9 cellular contexts compared by ENCODE assay signal in the genomic region with DNA sequence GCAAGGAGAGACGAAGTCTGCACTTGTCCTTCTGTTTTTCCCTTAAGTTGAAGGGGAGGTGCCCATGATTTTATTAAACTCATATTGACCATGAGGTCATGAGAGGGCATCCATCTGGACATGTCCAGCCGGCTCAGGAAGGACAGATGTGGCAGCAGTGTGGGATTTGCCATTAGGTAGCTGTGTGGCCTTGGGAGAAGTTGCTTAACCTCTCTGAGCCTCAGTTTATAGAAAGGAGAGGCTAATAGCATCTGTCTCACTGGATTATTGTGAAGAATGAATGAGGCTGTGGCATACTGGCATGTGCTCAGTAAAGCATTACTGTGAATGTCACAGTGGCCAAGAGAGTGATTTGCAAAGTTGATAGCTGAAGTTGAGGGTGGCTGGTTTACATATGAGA. TPM values are rescaled to one million over a fixed set of nuclear protein-coding genes. Genes with fewer than 3 reads are reported as not detected.
DNase-seq lines count a peak whose midpoint lies in the region; ATAC-seq, FAIRE-seq and TF ChIP-seq lines count a peak whose summit lies in the region.
"Had no signal": no experiment of that assay in that cellular context is flagged by ENCODE, and none has a peak within 500 bp of the region (broad histone marks: within the 10 kb centered on the region; RNA-seq: fewer than 3 reads in every experiment).

No MANE protein-coding gene starts in this region.

- H3K36me3 Mint-ChIP-seq in activated CD4-positive, alpha-beta T cell treated with anti-CD3 and anti-CD28 coated beads for 36 hours (ENCODE audit: low read depth) = peaks cover 28% of the 10 kb centered on the region

- H3K4me1 Mint-ChIP-seq in activated CD4-positive, alpha-beta T cell treated with anti-CD3 and anti-CD28 coated beads for 36 hours = peaks cover 20% of the 10 kb centered on the region

- POLR2A ChIA-PET in activated CD4-positive, alpha-beta T cell treated with anti-CD3 and anti-CD28 coated beads for 36 hours (lab: Charles Lee) = interaction anchor here (2.5 kb wide), 1 partner anchor 18 kb away, joined by 11 read pairs; the partner anchor contains the start of gene NXN

- TF ChIP-seq CTCF in VCaP (conservative IDR thresholded peaks at IDR 0.05) (no peak), fibroblast of pulmonary artery (IDR thresholded peaks at IDR 0.05; ENCODE audit: low read length, missing control alignments) (no peak), omental fat pad (IDR thresholded peaks at IDR 0.05) (no peak)

- intact Hi-C loops in activated CD4-positive, alpha-beta T cell treated with anti-CD3 and anti-CD28 coated beads for 36 hours (cut with DNase I, micrococcal nuclease) = loop anchor here (5.0 to 10.0 kb wide), 5 partner anchors 116 to 856 kb away; partner anchors contain the start of genes GLOD4 (in 1 of the 2), MRM3 (in 1 of the 2), TLCD3A (in 1 of the 2) and VPS53 (in 1 of the 2)

- peak overlapping the region; percentile 99 to 100 (median 99) for H3K9ac ChIP-seq in skeletal muscle tissue (ENCODE audit: low read depth in 1 of 3, low read length in 3 of 3)

- H3K27me3 Mint-ChIP-seq in activated CD4-positive, alpha-beta T cell treated with anti-CD3 and anti-CD28 coated beads for 36 hours = no peaks in the 10 kb centered on the region

- H3K4me3 Mint-ChIP-seq in activated CD4-positive, alpha-beta T cell treated with anti-CD3 and anti-CD28 coated beads for 36 hours = peak overlapping the region; percentile 86

- peaks cover 25 to 30% (median 25%) of the 10 kb centered on the region in 3 donors for H3K36me3 ChIP-seq in skeletal muscle tissue (ENCODE audit: control insufficient read depth in 3 of 3, insufficient read depth in 3 of 3, low read length in 3 of 3)

- DNase-seq in activated CD4-positive, alpha-beta T cell treated with anti-CD3 and anti-CD28 coated beads for 36 hours = no peak
- DNase-seq in activated CD4-positive, alpha-beta T cell treated with anti-CD3 and anti-CD28 coated beads, Interleukin-2, amount 50 U/mL, for 4 hours = no peak
- DNase-seq in fibroblast of pulmonary artery (ENCODE audit: low read depth) = no peak
- DNase-seq in H54 (ENCODE audit: insufficient read length, low spot score) = no peak
- no peak for DNase-seq in omental fat pad (ENCODE audit: low spot score)
- DNase-seq: ACHN had no signal

- H3K4me3 ChIP-seq in fibroblast of pulmonary artery (replicated peaks; ENCODE audit: low read depth, low read length) (peak overlapping the region; percentile 96), skeletal muscle tissue (ENCODE audit: low read length in 3 of 3) (peak overlapping the region; percentile 98 to 100 (median 100))

- TF ChIP-seq POLR2A in H54 (IDR thresholded peaks at IDR 0.05; ENCODE audit: low read depth, low read length) = no peak

- H3K27ac ChIP-seq in VCaP (peak overlapping the region; percentile 95; the same call in 1 of the 2 replicates), skeletal muscle tissue (ENCODE audit: low read depth, low read length) (no peak overlapping the region)

- ATAC-seq in activated CD4-positive, alpha-beta T cell treated with anti-CD3 and anti-CD28 coated beads for 36 hours = no peak
- ATAC-seq in GM19395 (IDR thresholded peaks at IDR 0.05; ENCODE audit: unreplicated experiment) (no peak), omental fat pad (ENCODE audit: low FRiP score) (no peak)

- H3K9me3 ChIP-seq in skeletal muscle tissue (ENCODE audit: control insufficient read depth in 3 of 3, low read length in 3 of 3) = no peaks in the 10 kb centered on the region

- peaks cover 12% of the 10 kb centered on the region for H3K9me3 Mint-ChIP-seq in activated CD4-positive, alpha-beta T cell treated with anti-CD3 and anti-CD28 coated beads for 36 hours (ENCODE audit: low read depth)

- peak overlapping the region; percentile 96 for H3K27ac Mint-ChIP-seq in activated CD4-positive, alpha-beta T cell treated with anti-CD3 and anti-CD28 coated beads for 36 hours

- CTCF ChIA-PET in activated CD4-positive, alpha-beta T cell treated with anti-CD3 and anti-CD28 coated beads for 36 hours (lab: Charles Lee) = interaction anchor here (1.0 to 5.8 kb wide), 6 partner anchors 17 to 586 kb away, joined by 3 to 43 read pairs (median 6); no protein-coding TSS in a partner anchor

- peaks cover 50 to 60% (median 54%) of the 10 kb centered on the region in 3 donors for H3K4me1 ChIP-seq in skeletal muscle tissue (ENCODE audit: control insufficient read depth in 3 of 3, insufficient read depth in 3 of 3, low read length in 3 of 3)

- no peaks in the 10 kb centered on the region for H3K27me3 ChIP-seq in skeletal muscle tissue (ENCODE audit: control insufficient read depth in 3 of 3, insufficient read depth in 3 of 3, low read length in 3 of 3)

- FAIRE-seq in H54 (lab: Jason Lieb, UNC) = no peak

RNA-seq across cellular contexts. Expression of gene TIMM22, which starts 1.2 kb away (rescaled TPM):
- 1 to 10 TPM; 9.4 to 9.8 TPM for total RNA-seq in activated CD4-positive, alpha-beta T cell treated with anti-CD3 and anti-CD28 coated beads for 36 hours
- total RNA-seq in skeletal muscle tissue (15.1 TPM), omental fat pad (10 to 100 TPM; 10.9 to 18.3 (median 13.4) TPM)

RNA-seq across cellular contexts. Expression of gene NXN, which starts 18.5 kb away (rescaled TPM):
- 1 to 10 TPM in 1 of 2 experiments, under 1 TPM in 1; 0.93 to 1.4 TPM for total RNA-seq in activated CD4-positive, alpha-beta T cell treated with anti-CD3 and anti-CD28 coated beads for 36 hours
- total RNA-seq in skeletal muscle tissue = 33.9 TPM
- 10 to 100 TPM in 3 of 4 donors, 1 to 10 TPM in 1; 6.8 to 16.6 (median 11.1) TPM for total RNA-seq in omental fat pad
